ENCODE assay signal across 17 cellular contexts in genomic region chr9:98399950-98400683, GRCh38.
"Had no signal": no experiment of that assay in that cellular context is flagged by ENCODE, and none has a peak within 500 bp of the region (broad histone marks: within the 10 kb centered on the region; RNA-seq: fewer than 3 reads in every experiment).

No MANE protein-coding gene starts in this region.

- H3K36me3 Mint-ChIP-seq: activated naive CD4-positive, alpha-beta T cell treated with anti-CD3 and anti-CD28 coated beads, Interleukin-2, amount 10 ng/mL, durations not matched to agents 7 days and 5 days had no signal

- H3K9me3 ChIP-seq: ascending aorta, lower lobe of right lung, stomach, testis had no signal

- H3K4me3 Mint-ChIP-seq: activated naive CD4-positive, alpha-beta T cell treated with anti-CD3 and anti-CD28 coated beads, Interleukin-2, amount 10 ng/mL, durations not matched to agents 7 days and 5 days; neural crest cell had no signal

- H3K9me3 Mint-ChIP-seq: activated naive CD4-positive, alpha-beta T cell treated with anti-CD3 and anti-CD28 coated beads, Interleukin-2, amount 10 ng/mL, durations not matched to agents 7 days and 5 days; activated T-helper 2 cell treated with anti-CD3 and anti-CD28 coated beads, Interferon-gamma antibody, Interleukin-2, Interleukin-4, amounts not matched to agents 10 μg/mL and 5 μg/mL and 100 μg/mL, durations not matched to agents 14 hours and 24 hours and 36 hours; neural crest cell had no signal

- H3K27ac ChIP-seq: ascending aorta, coronary artery, lower lobe of right lung, stomach, testis had no signal

- H3K4me1 Mint-ChIP-seq: activated naive CD4-positive, alpha-beta T cell treated with anti-CD3 and anti-CD28 coated beads, Interleukin-2, amount 10 ng/mL, durations not matched to agents 7 days and 5 days; neural crest cell had no signal

- H3K4me3 ChIP-seq: ascending aorta, coronary artery, lower lobe of right lung, stomach, testis had no signal

- H3K27me3 ChIP-seq: ascending aorta, testis had no signal

- DNase-seq: activated CD4-positive, alpha-beta T cell treated with anti-CD3 and anti-CD28 coated beads, Interleukin-2, amount 50 U/mL, for 48 hours; activated CD4-positive, CD25-positive, alpha-beta regulatory T cell treated with anti-CD3 and anti-CD28 coated beads, Interleukin-2, amount 50 U/mL, for 72 hours; activated naive CD4-positive, alpha-beta T cell treated with anti-CD3 and anti-CD28 coated beads, Interleukin-2, amount 10 ng/mL, durations not matched to agents 7 days and 5 days; activated T-cell treated with anti-CD3 and anti-CD28 coated beads, Interleukin-2, amount 50 U/mL, for 1 hour; caudate nucleus; left colon; lower lobe of right lung; stimulated activated CD4-positive, alpha-beta T cell treated with anti-CD3 and anti-CD28 coated beads, Interleukin-12 subunit alpha, Interleukin-12 subunit beta, amount 100 ng/mL, for 4 hours; stimulated activated CD4-positive, alpha-beta T cell treated with anti-CD3 and anti-CD28 coated beads, Interleukin-2, amount 100 ng/mL, for 24 hours; stomach; T-helper 1 cell; T1000; testis had no signal

- ATAC-seq: left colon, lower lobe of right lung had no signal

- H3K36me3 ChIP-seq: ascending aorta, lower lobe of right lung, stomach had no signal

- H3K4me1 ChIP-seq: ascending aorta, lower lobe of right lung, stomach, testis had no signal

- H3K27ac Mint-ChIP-seq: activated naive CD4-positive, alpha-beta T cell treated with anti-CD3 and anti-CD28 coated beads, Interleukin-2, amount 10 ng/mL, durations not matched to agents 7 days and 5 days; activated T-helper 2 cell treated with anti-CD3 and anti-CD28 coated beads, Interferon-gamma antibody, Interleukin-2, Interleukin-4, amounts not matched to agents 10 μg/mL and 5 μg/mL and 100 μg/mL, durations not matched to agents 14 hours and 24 hours and 36 hours had no signal
